20 cellular contexts compared by ENCODE assay signal in genomic region chr9:120851386-120851922, GRCh38. TPM values are rescaled to one million over a fixed set of nuclear protein-coding genes. Genes with fewer than 3 reads are reported as not detected.
DNase-seq lines count a peak whose midpoint lies in the region; ATAC-seq and TF ChIP-seq lines count a peak whose summit lies in the region.
"Had no signal": no experiment of that assay in that cellular context is flagged by ENCODE, and none has a peak within 500 bp of the region (broad histone marks: within the 10 kb centered on the region; RNA-seq: fewer than 3 reads in every experiment).

No MANE protein-coding gene starts in this region.

- H3K4me3 Mint-ChIP-seq in chondrocyte (ENCODE audit: unreplicated experiment), result no peak overlapping the region
- H3K4me3 Mint-ChIP-seq in osteocyte (ENCODE audit: unreplicated experiment), result no peak overlapping the region
- H3K4me3 Mint-ChIP-seq: T-helper 1 cell treated with Interleukin-12 subunit alpha and Interleukin-12 subunit beta and Interleukin-4 antibody, amounts not matched to agents 30 μg/mL and 1 μg/mL, for 36 hours had no signal

- H3K36me3 ChIP-seq in Karpas-422 (ENCODE audit: insufficient read depth, low read length) (peaks cover 31% of the 10 kb centered on the region), H7 (replicated peaks; ENCODE audit: control insufficient read depth, insufficient read depth, low read length) (no peaks in the 10 kb centered on the region; the same call in 1 of the 2 replicates)
- H3K36me3 ChIP-seq: vagina had no signal

- peaks cover 7% of the 10 kb centered on the region in 2 donors for H3K36me3 Mint-ChIP-seq in activated naive CD4-positive, alpha-beta T cell treated with anti-CD3 and anti-CD28 coated beads, Interleukin-2, amount 50 U/mL, for 72 hours
- H3K36me3 Mint-ChIP-seq in chondrocyte (ENCODE audit: low read depth), result no peaks in the 10 kb centered on the region
- peaks cover 5% of the 10 kb centered on the region for H3K36me3 Mint-ChIP-seq in osteocyte (ENCODE audit: unreplicated experiment)

- ATAC-seq in activated naive CD4-positive, alpha-beta T cell treated with anti-CD3 and anti-CD28 coated beads, Interleukin-2, amount 50 U/mL, for 72 hours, result no peak
- ATAC-seq: activated CD4-positive, CD25-positive, alpha-beta regulatory T cell treated with anti-CD3 and anti-CD28 coated beads, Interleukin-2, amount 50 U/mL, for 24 hours; left lobe of liver; mucosa of descending colon; sciatic nerve had no signal

- H3K9ac ChIP-seq in Karpas-422 (ENCODE audit: low read length), result no peak overlapping the region

- H3K9me2 ChIP-seq in Karpas-422 (replicated peaks; ENCODE audit: insufficient read depth, low read length), result no peaks in the 10 kb centered on the region

- no peaks in the 10 kb centered on the region for H4K20me1 ChIP-seq in Karpas-422 (ENCODE audit: insufficient read depth, low read depth, low read length)

- H3K4me1 Mint-ChIP-seq in chondrocyte (ENCODE audit: low read depth) (peaks cover 9% of the 10 kb centered on the region), osteocyte (ENCODE audit: unreplicated experiment) (peaks cover 6% of the 10 kb centered on the region)

- H3K4me2 ChIP-seq in Karpas-422 (ENCODE audit: low read depth, low read length, poor library complexity, severe bottlenecking), result no peak overlapping the region

- H3K27me3 ChIP-seq in Karpas-422 (ENCODE audit: low read length) (no peaks in the 10 kb centered on the region), H7 (ENCODE audit: control insufficient read depth, insufficient read depth, low read length) (no peaks in the 10 kb centered on the region)
- H3K27me3 ChIP-seq: esophagus muscularis mucosa, vagina had no signal

- no peaks in the 10 kb centered on the region for H3K79me2 ChIP-seq in Karpas-422 (ENCODE audit: low read length)

- H3K4me3 ChIP-seq in Karpas-422 (ENCODE audit: low read length), result no peak overlapping the region
- no peak overlapping the region for H3K4me3 ChIP-seq in H7 (ENCODE audit: insufficient read depth, low read depth, low read length)
- H3K4me3 ChIP-seq: esophagus muscularis mucosa, HAP-1, mucosa of descending colon, vagina had no signal

- peak overlapping the region; percentile 10; the same call in 1 of the 2 replicates for H3K27ac ChIP-seq in Karpas-422 (ENCODE audit: low read length)
- H3K27ac ChIP-seq: esophagus muscularis mucosa, vagina had no signal

- peaks cover 67% of the 10 kb centered on the region for H3K4me1 ChIP-seq in Karpas-422 (ENCODE audit: low read length)
- H3K4me1 ChIP-seq: esophagus muscularis mucosa, vagina had no signal

- DNase-seq in activated naive CD4-positive, alpha-beta T cell treated with anti-CD3 and anti-CD28 coated beads, Interleukin-2, amount 50 U/mL, for 72 hours (ENCODE audit: low spot score in 2 of 2), result no peak
- DNase-seq in activated naive CD4-positive, alpha-beta T cell (lab: John Stamatoyannopoulos, UW), result no peak
- no peak for DNase-seq in Karpas-422
- DNase-seq in chondrocyte (ENCODE audit: low spot score), result no peak
- peak; percentile 60 for DNase-seq in osteocyte (ENCODE audit: extremely low spot score, unreplicated experiment)
- DNase-seq in H7, result no peak
- DNase-seq in SW480 (ENCODE audit: low spot score), result no peak
- DNase-seq in activated gamma-delta T cell treated with Interleukin-2 at 50 U/mL for 16 hours, result no peak
- DNase-seq: EL, mucosa of descending colon, NCI-H1105 treated with DMSO at 0.1 percent for 48 hours, NCI-H2107, SHP77 had no signal

- no peaks in the 10 kb centered on the region for H3K9me3 ChIP-seq in Karpas-422 (ENCODE audit: low read length)
- H3K9me3 ChIP-seq: esophagus muscularis mucosa, HAP-1, mucosa of descending colon, vagina had no signal

- H3K27me3 Mint-ChIP-seq in chondrocyte (ENCODE audit: low read depth) (no peaks in the 10 kb centered on the region), osteocyte (ENCODE audit: unreplicated experiment) (no peaks in the 10 kb centered on the region)

- TF ChIP-seq CTCF in chondrocyte (IDR thresholded peaks at IDR 0.05) (no peak), osteocyte (IDR thresholded peaks at IDR 0.05) (no peak)

- no peak overlapping the region for H2AFZ ChIP-seq in Karpas-422 (ENCODE audit: low read length)

- no peaks in the 10 kb centered on the region for H3K9me3 Mint-ChIP-seq in activated naive CD4-positive, alpha-beta T cell treated with anti-CD3 and anti-CD28 coated beads, Interleukin-2, amount 50 U/mL, for 72 hours
- H3K9me3 Mint-ChIP-seq in chondrocyte (ENCODE audit: low read depth) (no peaks in the 10 kb centered on the region), osteocyte (ENCODE audit: unreplicated experiment) (no peaks in the 10 kb centered on the region)
- H3K9me3 Mint-ChIP-seq: T-helper 1 cell treated with Interleukin-12 subunit alpha and Interleukin-12 subunit beta and Interleukin-4 antibody, amounts not matched to agents 30 μg/mL and 1 μg/mL, for 36 hours had no signal

- H3K27ac Mint-ChIP-seq in activated naive CD4-positive, alpha-beta T cell treated with anti-CD3 and anti-CD28 coated beads, Interleukin-2, amount 50 U/mL, for 72 hours, result peak overlapping the region; percentile 36 to 61
- H3K27ac Mint-ChIP-seq in chondrocyte (ENCODE audit: unreplicated experiment) (peak overlapping the region; percentile 10), osteocyte (ENCODE audit: unreplicated experiment) (peak overlapping the region; percentile 50)

RNA-seq across cellular contexts. Expression of gene PSMD5, which starts 8.7 kb away (rescaled TPM):
- 10 to 100 TPM; 74.9 to 75.2 TPM for total RNA-seq in activated naive CD4-positive, alpha-beta T cell treated with anti-CD3 and anti-CD28 coated beads, Interleukin-2, amount 50 U/mL, for 72 hours
- total RNA-seq in Karpas-422 (2014; rRNA removed; shearing (Covaris generic); ENCODE audit: low replicate concordance), result 14.4 and 26.1 TPM in 2 replicates
- 48.1 to 64.2 TPM (median 54.3 TPM) in 3 replicates for total RNA-seq in chondrocyte
- 53.3 and 69.5 TPM in 2 replicates for total RNA-seq in osteocyte
- total RNA-seq in H7 (2014; rRNA removed; shearing (Covaris generic)), result 24.3 and 25.6 TPM in 2 replicates

RNA-seq across cellular contexts. Expression of gene PHF19, which starts 25.5 kb away (rescaled TPM):
- total RNA-seq in activated naive CD4-positive, alpha-beta T cell treated with anti-CD3 and anti-CD28 coated beads, Interleukin-2, amount 50 U/mL, for 72 hours, result 100 to 1,000 TPM; 305 to 312 TPM
- 34.8 and 76.9 TPM in 2 replicates for total RNA-seq in Karpas-422 (2014; rRNA removed; shearing (Covaris generic); ENCODE audit: low replicate concordance)
- 73.5 to 115 TPM (median 77.8 TPM) in 3 replicates for total RNA-seq in chondrocyte
- total RNA-seq in osteocyte, result 194 and 212 TPM in 2 replicates
- total RNA-seq in H7 (2014; rRNA removed; shearing (Covaris generic)), result 35.5 and 40.1 TPM in 2 replicates

RNA-seq across cellular contexts. Expression of gene FBXW2, which starts 58.2 kb away (rescaled TPM):
- total RNA-seq in activated naive CD4-positive, alpha-beta T cell treated with anti-CD3 and anti-CD28 coated beads, Interleukin-2, amount 50 U/mL, for 72 hours, result 10 to 100 TPM; 69.9 to 70.2 TPM
- total RNA-seq in Karpas-422 (2014; rRNA removed; shearing (Covaris generic); ENCODE audit: low replicate concordance), result 40.8 and 42.0 TPM in 2 replicates
- total RNA-seq in chondrocyte, result 69.0 to 85.7 TPM (median 72.9 TPM) in 3 replicates
- total RNA-seq in osteocyte, result 84.7 and 86.8 TPM in 2 replicates
- 17.0 and 31.4 TPM in 2 replicates for total RNA-seq in H7 (2014; rRNA removed; shearing (Covaris generic))
